ENCODE assay signal across 1 cellular context in the genomic region with DNA sequence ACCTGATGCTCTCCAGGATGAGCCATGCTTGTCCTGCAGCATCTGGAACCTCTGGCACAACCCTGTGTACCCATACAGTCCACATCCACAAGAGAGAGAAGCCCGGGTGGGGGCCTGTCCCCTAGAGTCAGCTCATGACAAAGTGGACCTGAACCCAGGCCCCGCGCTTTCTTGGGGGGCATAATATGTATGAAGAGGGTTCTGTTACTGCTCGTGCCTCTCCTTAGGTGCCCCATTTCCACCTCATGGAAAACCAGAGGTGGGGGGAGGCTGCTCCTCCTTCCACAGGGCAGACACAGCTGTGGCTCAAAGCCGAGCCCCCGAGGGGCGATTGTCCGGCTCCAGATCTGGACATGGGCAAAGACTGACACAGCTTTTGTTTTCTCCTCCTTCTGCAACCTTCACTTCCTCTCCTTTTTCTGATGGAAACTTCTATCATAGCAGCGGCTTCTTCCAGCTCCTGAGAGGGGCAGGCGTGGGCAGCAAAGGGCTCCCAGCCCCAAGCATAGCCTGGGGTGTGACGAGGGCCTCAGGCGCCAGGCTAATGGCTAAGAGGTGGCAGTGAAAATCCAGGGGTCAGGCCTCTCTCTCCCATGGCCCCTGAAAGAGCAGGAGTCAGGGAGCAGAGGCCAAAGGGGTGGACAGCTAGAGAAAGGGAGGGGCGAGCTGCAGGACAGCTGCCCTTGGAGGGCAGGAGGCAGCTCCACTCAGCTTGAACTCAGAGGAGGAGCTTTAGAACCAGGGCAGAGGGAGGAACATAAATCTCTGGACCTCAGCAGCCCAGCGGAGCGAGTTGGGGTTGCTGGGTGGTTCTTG.
TF ChIP-seq lines count a peak whose summit lies in the region.

No MANE protein-coding gene starts in this region.

TF ChIP-seq in IMR-90, 13 proteins besides CTCF, POLR2A, EP300 and RAD21 (continued from another document):
- TF ChIP-seq CHD1 (IDR thresholded peaks at IDR 0.05; ENCODE audit: low read depth, low read length) (no peak), FOS (IDR thresholded peaks at IDR 0.05; ENCODE audit: low read depth, low read length) (no peak), MAZ (IDR thresholded peaks at IDR 0.05; ENCODE audit: borderline replicate concordance, low read depth, low read length) (no peak), RCOR1 (IDR thresholded peaks at IDR 0.05; ENCODE audit: insufficient replicate concordance, low read length) (no peak), MAFK (IDR thresholded peaks at IDR 0.05; ENCODE audit: low read depth, low read length) (no peak), CEBPB (IDR thresholded peaks at IDR 0.05; ENCODE audit: low read depth, low read length) (no peak)
- TF ChIP-seq, protein P1, sequence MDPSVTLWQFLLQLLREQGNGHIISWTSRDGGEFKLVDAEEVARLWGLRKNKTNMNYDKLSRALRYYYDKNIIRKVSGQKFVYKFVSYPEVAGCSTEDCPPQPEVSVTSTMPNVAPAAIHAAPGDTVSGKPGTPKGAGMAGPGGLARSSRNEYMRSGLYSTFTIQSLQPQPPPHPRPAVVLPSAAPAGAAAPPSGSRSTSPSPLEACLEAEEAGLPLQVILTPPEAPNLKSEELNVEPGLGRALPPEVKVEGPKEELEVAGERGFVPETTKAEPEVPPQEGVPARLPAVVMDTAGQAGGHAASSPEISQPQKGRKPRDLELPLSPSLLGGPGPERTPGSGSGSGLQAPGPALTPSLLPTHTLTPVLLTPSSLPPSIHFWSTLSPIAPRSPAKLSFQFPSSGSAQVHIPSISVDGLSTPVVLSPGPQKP (IDR thresholded peaks at IDR 0.05; ENCODE audit: borderline replicate concordance, low read depth, low read length), result no peak
- TF ChIP-seq, protein P2, sequence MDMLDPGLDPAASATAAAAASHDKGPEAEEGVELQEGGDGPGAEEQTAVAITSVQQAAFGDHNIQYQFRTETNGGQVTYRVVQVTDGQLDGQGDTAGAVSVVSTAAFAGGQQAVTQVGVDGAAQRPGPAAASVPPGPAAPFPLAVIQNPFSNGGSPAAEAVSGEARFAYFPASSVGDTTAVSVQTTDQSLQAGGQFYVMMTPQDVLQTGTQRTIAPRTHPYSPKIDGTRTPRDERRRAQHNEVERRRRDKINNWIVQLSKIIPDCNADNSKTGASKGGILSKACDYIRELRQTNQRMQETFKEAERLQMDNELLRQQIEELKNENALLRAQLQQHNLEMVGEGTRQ (IDR thresholded peaks at IDR 0.05; ENCODE audit: low read depth, low read length), result no peak
TF ChIP-seq in IMR-90: peak in this region for 0.
